ENCODE assay signal across 15 cellular contexts in the genomic region with DNA sequence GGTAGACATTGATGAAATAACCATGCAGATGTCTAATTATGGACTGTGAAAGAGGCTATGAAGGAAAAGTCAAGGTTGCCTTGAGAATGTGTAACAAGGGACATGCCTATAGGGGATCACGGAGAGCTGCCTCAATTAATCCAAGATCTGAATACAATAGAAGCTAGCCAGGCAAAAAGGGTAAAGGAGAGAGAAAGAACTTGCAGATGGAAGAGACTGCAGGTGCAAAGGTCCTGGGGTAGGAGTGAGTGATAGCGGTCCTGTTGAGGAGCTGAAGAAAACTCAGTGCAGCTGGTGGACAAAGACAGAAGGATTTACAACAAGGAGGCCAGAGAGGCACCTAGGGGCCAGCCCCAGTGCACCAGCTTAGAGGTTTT. TPM values are rescaled to one million over a fixed set of nuclear protein-coding genes. Genes with fewer than 3 reads are reported as not detected.
DNase-seq lines count a peak whose midpoint lies in the region; ATAC-seq, FAIRE-seq and TF ChIP-seq lines count a peak whose summit lies in the region.
"Had no signal": no experiment of that assay in that cellular context is flagged by ENCODE, and none has a peak within 500 bp of the region (broad histone marks: within the 10 kb centered on the region; RNA-seq: fewer than 3 reads in every experiment).

No MANE protein-coding gene starts in this region.

- TF ChIP-seq POLR2A in HepG2 (IDR thresholded peaks at IDR 0.05; ENCODE audit: insufficient read depth in 1 of 2, low read depth in 2 of 2, low read length in 2 of 2) = no peak
- TF ChIP-seq POLR2A in right lobe of liver (IDR thresholded peaks at IDR 0.05) = no peak

- H3K27ac ChIP-seq in HepG2 (ENCODE audit: extremely low read length, insufficient read depth, low read length) (no peak overlapping the region), right lobe of liver (no peak overlapping the region), lower lobe of right lung (peak overlapping the region; percentile 14), Karpas-422 (ENCODE audit: low read length) (no peak overlapping the region)
- H3K27ac ChIP-seq: brain microvascular endothelial cell, esophagus muscularis mucosa had no signal

- H3K79me2 ChIP-seq in HepG2 (ENCODE audit: insufficient read depth, low read length) = no peaks in the 10 kb centered on the region
- no peaks in the 10 kb centered on the region for H3K79me2 ChIP-seq in Karpas-422 (ENCODE audit: low read length)

- H3K4me1 ChIP-seq in HepG2 (ENCODE audit: insufficient read depth, low read length) (peaks cover 75% of the 10 kb centered on the region), right lobe of liver (no peaks in the 10 kb centered on the region), lower lobe of right lung (peaks cover 32% of the 10 kb centered on the region), Karpas-422 (ENCODE audit: low read length) (no peaks in the 10 kb centered on the region)

- WGBS in HepG2 (ENCODE audit: low lambda C conversion rate) = 65% methylated on average over 2 of the region's 2 CpGs
- 71% methylated on average over 2 of the region's 2 CpGs for WGBS in right lobe of liver (ENCODE audit: insufficient coverage, low coverage, low lambda C conversion rate, missing lambda C conversion rate)

- H3K4me3 Mint-ChIP-seq in activated CD8-positive, alpha-beta T cell treated with anti-CD3 and anti-CD28 coated beads for 36 hours = peak overlapping the region; percentile 66

- FAIRE-seq in HepG2 (lab: Jason Lieb, UNC) = no peak
- FAIRE-seq: H54 had no signal

- H3K9me3 Mint-ChIP-seq in activated CD8-positive, alpha-beta T cell treated with anti-CD3 and anti-CD28 coated beads for 36 hours = no peaks in the 10 kb centered on the region
- H3K9me3 Mint-ChIP-seq: stimulated activated memory B cell treated with anti-CD40 and anti-IgM and Interleukin-4, amounts not matched to agents 10 μg/mL and 1 μg/mL and 100 μg/mL, for 72 hours had no signal

- peak overlapping the region; percentile 89 for H3K27ac Mint-ChIP-seq in activated CD8-positive, alpha-beta T cell treated with anti-CD3 and anti-CD28 coated beads for 36 hours
- H3K27ac Mint-ChIP-seq: stimulated activated memory B cell treated with anti-CD40 and anti-IgM and Interleukin-4, amounts not matched to agents 10 μg/mL and 1 μg/mL and 100 μg/mL, for 72 hours had no signal

- H3K9me3 ChIP-seq in HepG2 (ENCODE audit: low read length) (no peaks in the 10 kb centered on the region), right lobe of liver (no peaks in the 10 kb centered on the region), lower lobe of right lung (no peaks in the 10 kb centered on the region), Karpas-422 (ENCODE audit: low read length) (no peaks in the 10 kb centered on the region)
- H3K9me3 ChIP-seq: esophagus muscularis mucosa had no signal

- CTCF ChIA-PET in HepG2 (lab: Yijun Ruan, JAX; ENCODE audit: low intra/inter-chr PET ratio, low total read pairs) = no interaction called here
- CTCF ChIA-PET in activated CD8-positive, alpha-beta T cell treated with anti-CD3 and anti-CD28 coated beads for 36 hours (lab: Charles Lee) = interaction anchor here (1.1 to 2.7 kb wide), 5 partner anchors 11 to 101 kb away, joined by 3 to 21 read pairs (median 7); no protein-coding TSS in a partner anchor

- DNase-seq in HepG2 (ENCODE audit: low spot score) (no peak), right lobe of liver (no peak), lower lobe of right lung (no peak), Karpas-422 (no peak), T1000 (lab: John Stamatoyannopoulos, UW) (no peak), left colon (no peak)
- no peak for DNase-seq in activated CD8-positive, alpha-beta T cell treated with anti-CD3 and anti-CD28 coated beads for 36 hours
- no peak for DNase-seq in stimulated activated CD4-positive, alpha-beta T cell treated with anti-CD3 and anti-CD28 coated beads, Interleukin-2, amount 100 ng/mL, for 24 hours
- DNase-seq: brain microvascular endothelial cell, NCI-H446 treated with DMSO at 0.1 percent for 48 hours, SHP77 treated with DMSO at 0.1 percent for 48 hours had no signal

- H3K4me3 ChIP-seq in HepG2 (replicated peaks in 1 of 3; ENCODE audit: insufficient read depth in 1 of 3, low read depth in 2 of 3, low read length in 3 of 3) = no peak overlapping the region
- H3K4me3 ChIP-seq in right lobe of liver = no peak overlapping the region
- H3K4me3 ChIP-seq in lower lobe of right lung = no peak overlapping the region
- H3K4me3 ChIP-seq in Karpas-422 (ENCODE audit: low read length) = no peak overlapping the region
- H3K4me3 ChIP-seq: esophagus muscularis mucosa had no signal

- 0 out of 2 replicates have a peak overlapping the region, but pooled peaks have one; percentile 3 for H3K4me2 ChIP-seq in HepG2 (ENCODE audit: low read depth, low read length)
- H3K4me2 ChIP-seq in Karpas-422 (ENCODE audit: low read depth, low read length, poor library complexity, severe bottlenecking) = no peak overlapping the region

- H3K27me3 Mint-ChIP-seq in activated CD8-positive, alpha-beta T cell treated with anti-CD3 and anti-CD28 coated beads for 36 hours = peaks cover 4% of the 10 kb centered on the region

- no peak overlapping the region for H2AFZ ChIP-seq in HepG2 (ENCODE audit: low read length)
- no peak overlapping the region for H2AFZ ChIP-seq in Karpas-422 (ENCODE audit: low read length)

- H3K9ac ChIP-seq in HepG2 (ENCODE audit: insufficient read depth, low read depth, low read length) (no peak overlapping the region), Karpas-422 (ENCODE audit: low read length) (no peak overlapping the region)

- TF ChIP-seq EP300 in HepG2 (IDR thresholded peaks at IDR 0.05; ENCODE audit: low read depth in 2 of 2, low read length in 2 of 2) (no peak), HepG2 (CRISPR knock-in tag; IDR thresholded peaks at IDR 0.05; ENCODE audit: borderline replicate concordance) (no peak)

- H3K27me3 ChIP-seq in HepG2 (ENCODE audit: control insufficient read depth in 1 of 2, insufficient read depth in 2 of 2, low read length in 2 of 2) = no peaks in the 10 kb centered on the region
- no peaks in the 10 kb centered on the region for H3K27me3 ChIP-seq in right lobe of liver
- no peaks in the 10 kb centered on the region for H3K27me3 ChIP-seq in lower lobe of right lung (ENCODE audit: low read depth)
- no peaks in the 10 kb centered on the region for H3K27me3 ChIP-seq in Karpas-422 (ENCODE audit: low read length)
- H3K27me3 ChIP-seq: brain microvascular endothelial cell, esophagus muscularis mucosa had no signal

- in situ Hi-C loops in HepG2 (cut with HindIII; ENCODE audit: extremely low pct_ligation_motif_present, low pct_unique_long_range_greater_than_20kb) = no loop called here

- intact Hi-C loops in HepG2 (cut with micrococcal nuclease; ENCODE audit: unreplicated experiment) (no loop called here), right lobe of liver (cut with DNase I) (no loop called here), lower lobe of right lung (cut with DNase I) (no loop called here), left colon (cut with DNase I, micrococcal nuclease) (no loop called here)
- intact Hi-C loops in activated CD8-positive, alpha-beta T cell treated with anti-CD3 and anti-CD28 coated beads for 36 hours (cut with micrococcal nuclease) = loop anchor here (5.0 kb wide), 1 partner anchor 35 kb away; no protein-coding TSS in a partner anchor

- TF ChIP-seq RAD21 in HepG2 (CRISPR knock-in tag; IDR thresholded peaks at IDR 0.05) = no peak

- H4K20me1 ChIP-seq in HepG2 (ENCODE audit: insufficient read depth, low read length) (no peaks in the 10 kb centered on the region), Karpas-422 (ENCODE audit: insufficient read depth, low read depth, low read length) (no peaks in the 10 kb centered on the region)

- BruUV-seq in HepG2 (replicated peaks; lab: Mats Ljungman, UMichigan) = no TSS peak

- H3K9me2 ChIP-seq in Karpas-422 (replicated peaks; ENCODE audit: insufficient read depth, low read length) = no peaks in the 10 kb centered on the region

- H3K36me3 Mint-ChIP-seq in activated CD8-positive, alpha-beta T cell treated with anti-CD3 and anti-CD28 coated beads for 36 hours (ENCODE audit: low read depth) = peaks cover 10% of the 10 kb centered on the region
- H3K36me3 Mint-ChIP-seq: stimulated activated memory B cell treated with anti-CD40 and anti-IgM and Interleukin-4, amounts not matched to agents 10 μg/mL and 1 μg/mL and 100 μg/mL, for 72 hours had no signal

- no peak for TF ChIP-seq CTCF in HepG2 (CRISPR knock-in tag; IDR thresholded peaks at IDR 0.05)
- TF ChIP-seq CTCF in right lobe of liver (IDR thresholded peaks at IDR 0.05) = no peak
- TF ChIP-seq CTCF in activated CD8-positive, alpha-beta T cell treated with anti-CD3 and anti-CD28 coated beads for 36 hours (IDR thresholded peaks at IDR 0.05) = no peak
- TF ChIP-seq CTCF in lower lobe of right lung (IDR thresholded peaks at IDR 0.05) = no peak

- no peaks in the 10 kb centered on the region for H3K36me3 ChIP-seq in HepG2 (replicated peaks in 1 of 2; ENCODE audit: control insufficient read depth in 1 of 2, insufficient read depth in 2 of 2, low read length in 2 of 2)
- H3K36me3 ChIP-seq in right lobe of liver = no peaks in the 10 kb centered on the region
- no peaks in the 10 kb centered on the region for H3K36me3 ChIP-seq in lower lobe of right lung
- no peaks in the 10 kb centered on the region for H3K36me3 ChIP-seq in Karpas-422 (ENCODE audit: insufficient read depth, low read length)
- H3K36me3 ChIP-seq: brain microvascular endothelial cell, esophagus muscularis mucosa had no signal

- H3K4me1 Mint-ChIP-seq in activated CD8-positive, alpha-beta T cell treated with anti-CD3 and anti-CD28 coated beads for 36 hours (ENCODE audit: low read depth) = peaks cover 65% of the 10 kb centered on the region

- POLR2A ChIA-PET in HepG2 (lab: Yijun Ruan, JAX) = no interaction called here
- POLR2A ChIA-PET in activated CD8-positive, alpha-beta T cell treated with anti-CD3 and anti-CD28 coated beads for 36 hours (lab: Charles Lee) = interaction anchor here (1.8 to 2.2 kb wide), 2 partner anchors 15 to 36 kb away, joined by 6 to 13 read pairs; no protein-coding TSS in a partner anchor

- ATAC-seq in HepG2 (no peak), right lobe of liver (no peak), lower lobe of right lung (no peak), left colon (no peak)
- ATAC-seq in activated CD8-positive, alpha-beta T cell treated with anti-CD3 and anti-CD28 coated beads for 36 hours = no peak

RNA-seq across cellular contexts. Expression of gene TNS4, which starts 15.9 kb away (rescaled TPM):
- total RNA-seq in HepG2 (2016; rRNA removed; fragmentation: Illumina TruSeq; extraction: Trizol) (0.58 TPM in 2 replicates), right lobe of liver (not detected), lower lobe of right lung (0.68 TPM), left colon (10 to 100 TPM in 1 of 2 donors, 1 to 10 TPM in 1; 2.5 to 10.5 TPM)
- total RNA-seq in HepG2 (2016; cell fraction: cytosol; rRNA removed; fragmentation: Illumina TruSeq; extraction: Trizol; ENCODE audit: low read depth) = 0.18 and 0.20 TPM in 2 replicates
- total RNA-seq in HepG2 (2016; cell fraction: insoluble cytoplasmic fraction; rRNA removed; fragmentation: Illumina TruSeq; extraction: Trizol) = 0.32 and 0.51 TPM in 2 replicates
- total RNA-seq in HepG2 (2016; cell fraction: membrane; rRNA removed; fragmentation: Illumina TruSeq; extraction: Trizol) = 0.31 and 0.38 TPM in 2 replicates
- total RNA-seq in HepG2 (2016; cell fraction: nucleus; rRNA removed; fragmentation: Illumina TruSeq; extraction: Trizol) = 0.37 and 1.3 TPM in 2 replicates
- polyA plus RNA-seq in HepG2 (2011; rRNA removed) = 1.7 and 2.1 TPM in 2 replicates
- 0.69 and 1.3 TPM in 2 replicates for polyA plus RNA-seq in HepG2 (2011; cell fraction: cytosol; rRNA removed)
- polyA plus RNA-seq in HepG2 (2011; cell fraction: nucleus; rRNA removed) = 7.1 and 10.8 TPM in 2 replicates
- polyA plus RNA-seq in HepG2 (2012) = 0.37 and 0.42 TPM in 2 replicates
- polyA plus RNA-seq in HepG2 (2016; cell fraction: cytosol; fragmentation: Illumina TruSeq; extraction: Trizol; ENCODE audit: low read depth) = 0.20 and 0.22 TPM in 2 replicates
- polyA plus RNA-seq in HepG2 (2016; cell fraction: insoluble cytoplasmic fraction; fragmentation: Illumina TruSeq; extraction: Trizol; ENCODE audit: low read depth) = 1.3 and 2.3 TPM in 2 replicates
- polyA plus RNA-seq in HepG2 (2016; cell fraction: membrane; fragmentation: Illumina TruSeq; extraction: Trizol; ENCODE audit: low read depth) = 0.34 and 0.72 TPM in 2 replicates
- polyA plus RNA-seq in HepG2 (2016; cell fraction: nucleus; fragmentation: Illumina TruSeq; extraction: Trizol; ENCODE audit: insufficient read depth, low read depth) = 4.4 and 6.8 TPM in 2 replicates
- 7.4 and 24.1 TPM in 2 replicates for polyA minus RNA-seq in HepG2 (2011; rRNA and poly(A)+ RNA removed; ENCODE audit: low replicate concordance)
- 2.6 and 3.7 TPM in 2 replicates for polyA minus RNA-seq in HepG2 (2011; cell fraction: cytosol; rRNA and poly(A)+ RNA removed)
- polyA minus RNA-seq in HepG2 (2011; cell fraction: nucleus; rRNA and poly(A)+ RNA removed) = 4.0 and 6.1 TPM in 2 replicates
- total RNA-seq in activated CD8-positive, alpha-beta T cell treated with anti-CD3 and anti-CD28 coated beads for 36 hours = 1 to 10 TPM; 5.8 to 6.3 TPM
- not detected in 2 replicates for total RNA-seq in Karpas-422 (2014; rRNA removed; shearing (Covaris generic); ENCODE audit: low replicate concordance)
- total RNA-seq: esophagus muscularis mucosa, LHCN-M2 had no signal

RNA-seq across cellular contexts. Expression of gene CCR7, which starts 48.0 kb away (rescaled TPM):
- total RNA-seq in HepG2 (2016; rRNA removed; fragmentation: Illumina TruSeq; extraction: Trizol) (0.04 TPM in 1 of 2 replicates, not detected in the other), right lobe of liver (under 1 TPM in 4 of 6 experiments, not detected in 2; 0.12 to 0.58 (median 0.28) TPM), lower lobe of right lung (2.2 TPM), left colon (under 1 TPM; 0.31 to 0.95 TPM)
- total RNA-seq in HepG2 (2016; cell fraction: cytosol; rRNA removed; fragmentation: Illumina TruSeq; extraction: Trizol; ENCODE audit: low read depth) = not detected in 2 replicates
- 0.09 TPM in 1 of 2 replicates, not detected in the other for total RNA-seq in HepG2 (2016; cell fraction: insoluble cytoplasmic fraction; rRNA removed; fragmentation: Illumina TruSeq; extraction: Trizol)
- total RNA-seq in HepG2 (2016; cell fraction: membrane; rRNA removed; fragmentation: Illumina TruSeq; extraction: Trizol) = not detected in 2 replicates
- total RNA-seq in HepG2 (2016; cell fraction: nucleus; rRNA removed; fragmentation: Illumina TruSeq; extraction: Trizol) = not detected in 2 replicates
- 0.53 and 0.55 TPM in 2 replicates for polyA plus RNA-seq in HepG2 (2011; rRNA removed)
- 0.59 and 0.70 TPM in 2 replicates for polyA plus RNA-seq in HepG2 (2011; cell fraction: cytosol; rRNA removed)
- polyA plus RNA-seq in HepG2 (2011; cell fraction: nucleus; rRNA removed) = 0.31 and 1.1 TPM in 2 replicates
- polyA plus RNA-seq in HepG2 (2012) = 1.1 and 1.5 TPM in 2 replicates
- not detected in 2 replicates for polyA plus RNA-seq in HepG2 (2016; cell fraction: cytosol; fragmentation: Illumina TruSeq; extraction: Trizol; ENCODE audit: low read depth)
- polyA plus RNA-seq in HepG2 (2016; cell fraction: insoluble cytoplasmic fraction; fragmentation: Illumina TruSeq; extraction: Trizol; ENCODE audit: low read depth) = not detected in 2 replicates
- not detected in 2 replicates for polyA plus RNA-seq in HepG2 (2016; cell fraction: membrane; fragmentation: Illumina TruSeq; extraction: Trizol; ENCODE audit: low read depth)
- polyA plus RNA-seq in HepG2 (2016; cell fraction: nucleus; fragmentation: Illumina TruSeq; extraction: Trizol; ENCODE audit: insufficient read depth, low read depth) = not detected in 2 replicates
- polyA minus RNA-seq in HepG2 (2011; rRNA and poly(A)+ RNA removed; ENCODE audit: low replicate concordance) = 1.4 and 3.5 TPM in 2 replicates
- polyA minus RNA-seq in HepG2 (2011; cell fraction: cytosol; rRNA and poly(A)+ RNA removed) = 0.40 TPM in 1 of 2 replicates, not detected in the other
- polyA minus RNA-seq in HepG2 (2011; cell fraction: nucleus; rRNA and poly(A)+ RNA removed) = 0.37 TPM in 1 of 2 replicates, not detected in the other
- 100 to 1,000 TPM; 297 to 302 TPM for total RNA-seq in activated CD8-positive, alpha-beta T cell treated with anti-CD3 and anti-CD28 coated beads for 36 hours
- total RNA-seq in Karpas-422 (2014; rRNA removed; shearing (Covaris generic); ENCODE audit: low replicate concordance) = not detected in 2 replicates
- total RNA-seq: LHCN-M2 had no signal

Comparison
In these comparisons a context has a peak if more than half of its experiments do, and no peak if none do; other contexts are left out.
1. RNA of gene CCR7, which starts 48.0 kb away (total RNA-seq): 297 to 302 TPM in activated CD8-positive, alpha-beta T cell treated with anti-CD3 and anti-CD28 coated beads for 36 hours; 2.2 TPM in lower lobe of right lung (single experiment), 0.31 to 0.95 TPM in left colon, 0.12 to 0.58 TPM in right lobe of liver, 0.04 to 0.09 TPM in HepG2 and not detected in Karpas-422; every median in the first group is over 10 times any median in the second.